17 cellular contexts compared by ENCODE assay signal in genomic region chr16:84552135-84552534, GRCh38. TPM values are rescaled to one million over a fixed set of nuclear protein-coding genes. Genes with fewer than 3 reads are reported as not detected.
DNase-seq lines count a peak whose midpoint lies in the region; TF ChIP-seq lines count a peak whose summit lies in the region.
"Had no signal": no experiment of that assay in that cellular context is flagged by ENCODE, and none has a peak within 500 bp of the region (broad histone marks: within the 10 kb centered on the region; RNA-seq: fewer than 3 reads in every experiment).

No MANE protein-coding gene starts in this region.

- no peaks in the 10 kb centered on the region for H3K9me3 ChIP-seq in CD8-positive, alpha-beta memory T cell (ENCODE audit: low read length)
- no peaks in the 10 kb centered on the region for H3K9me3 ChIP-seq in mesenchymal stem cell (ENCODE audit: control insufficient read depth, low read length)
- H3K9me3 ChIP-seq: stomach had no signal

- no peak overlapping the region for H2AK5ac ChIP-seq in mesenchymal stem cell (ENCODE audit: low read length, severe bottlenecking)

- no peaks in the 10 kb centered on the region for H3K79me1 ChIP-seq in mesenchymal stem cell (replicated peaks; ENCODE audit: low read length, poor library complexity, severe bottlenecking)

- H3K4ac ChIP-seq in mesenchymal stem cell (ENCODE audit: low read depth in 1 of 2, low read length in 2 of 2) = no peak overlapping the region

- H3K18ac ChIP-seq in mesenchymal stem cell (ENCODE audit: low read depth in 1 of 2, low read length in 2 of 2) = no peak overlapping the region

- no peak overlapping the region for H4K91ac ChIP-seq in mesenchymal stem cell (ENCODE audit: low read length)

- no peak overlapping the region for H3K14ac ChIP-seq in mesenchymal stem cell (ENCODE audit: low read length in 2 of 2)

- H3K27ac Mint-ChIP-seq in CD8-positive, alpha-beta memory T cell = peak overlapping the region; percentile 60 to 96 (median 94)
- peak overlapping the region; percentile 95 for H3K27ac Mint-ChIP-seq in activated T-helper 1 cell treated with anti-CD3 and anti-CD28 coated beads, Interleukin-12 subunit alpha, Interleukin-12 subunit beta, Interleukin-2, Interleukin-4 antibody, amounts not matched to agents 30 ng/mL and 10 ng/mL and 1 ng/mL, durations not matched to agents 14 hours and 24 hours and 36 hours
- H3K27ac Mint-ChIP-seq in Calu3 (ENCODE audit: unreplicated experiment) = no peak overlapping the region

- H2AFZ ChIP-seq in mesenchymal stem cell (ENCODE audit: low read depth, low read length) = no peak overlapping the region
- H2AFZ ChIP-seq: hepatocyte had no signal

- H3K9ac ChIP-seq in mesenchymal stem cell (ENCODE audit: low read length) = no peak overlapping the region

- H3K27me3 ChIP-seq in CD8-positive, alpha-beta memory T cell (ENCODE audit: insufficient read depth, low read length, poor library complexity, severe bottlenecking) = no peaks in the 10 kb centered on the region
- H3K27me3 ChIP-seq in mesenchymal stem cell (ENCODE audit: control insufficient read depth in 1 of 2, insufficient read depth in 1 of 2, low read length in 2 of 2) = peaks cover 2 to 4% of the 10 kb centered on the region in 2 experiments
- H3K27me3 ChIP-seq: hepatocyte had no signal

- no peaks in the 10 kb centered on the region for H3K36me3 ChIP-seq in CD8-positive, alpha-beta memory T cell (ENCODE audit: insufficient read depth, low read length)
- H3K36me3 ChIP-seq in mesenchymal stem cell (ENCODE audit: control insufficient read depth in 1 of 2, insufficient read depth in 2 of 2, low read depth in 1 of 2, low read length in 2 of 2) = no peaks in the 10 kb centered on the region
- H3K36me3 ChIP-seq: stomach had no signal

- no peaks in the 10 kb centered on the region for H3K9me3 Mint-ChIP-seq in CD8-positive, alpha-beta memory T cell
- no peaks in the 10 kb centered on the region for H3K9me3 Mint-ChIP-seq in activated T-helper 1 cell treated with anti-CD3 and anti-CD28 coated beads, Interleukin-12 subunit alpha, Interleukin-12 subunit beta, Interleukin-2, Interleukin-4 antibody, amounts not matched to agents 30 ng/mL and 10 ng/mL and 1 ng/mL, durations not matched to agents 14 hours and 24 hours and 36 hours
- H3K9me3 Mint-ChIP-seq in Calu3 (ENCODE audit: low read depth, unreplicated experiment) = no peaks in the 10 kb centered on the region

- peaks cover 57 to 80% (median 65%) of the 10 kb centered on the region in 3 donors for H3K4me1 Mint-ChIP-seq in CD8-positive, alpha-beta memory T cell
- H3K4me1 Mint-ChIP-seq in activated T-helper 1 cell treated with anti-CD3 and anti-CD28 coated beads, Interleukin-12 subunit alpha, Interleukin-12 subunit beta, Interleukin-2, Interleukin-4 antibody, amounts not matched to agents 30 ng/mL and 10 ng/mL and 1 ng/mL, durations not matched to agents 14 hours and 24 hours and 36 hours (ENCODE audit: low read depth) = peaks cover 65% of the 10 kb centered on the region
- H3K4me1 Mint-ChIP-seq in Calu3 (ENCODE audit: low read depth, unreplicated experiment) = peaks cover 13% of the 10 kb centered on the region

- POLR2A ChIA-PET in CD8-positive, alpha-beta memory T cell (lab: Charles Lee) = interaction anchor here (0.7 to 3.3 kb wide), 10 partner anchors 35 to 65 kb away, joined by 3 to 30 read pairs (median 6); no protein-coding TSS in a partner anchor

- no TSS peak for BruUV-seq in Calu3 (replicated peaks; lab: Mats Ljungman, UMichigan)

- H2BK120ac ChIP-seq in mesenchymal stem cell (ENCODE audit: low read depth, low read length) = no peak overlapping the region

- H3K4me1 ChIP-seq in CD8-positive, alpha-beta memory T cell (ENCODE audit: insufficient read depth, low read length) = peaks cover 74% of the 10 kb centered on the region
- peaks cover 20% of the 10 kb centered on the region for H3K4me1 ChIP-seq in mesenchymal stem cell (ENCODE audit: control insufficient read depth, insufficient read depth, low read depth, low read length)

- WGBS in mesenchymal stem cell = 91% methylated on average over 4 of the region's 4 CpGs

- H2BK12ac ChIP-seq in mesenchymal stem cell (ENCODE audit: low read length in 2 of 2) = no peak overlapping the region

- DNase-seq in NOMO-1 treated with DMSO at 0.1 percent for 48 hours (lab: John Stamatoyannopoulos, UW; ENCODE audit: unreplicated experiment) (peak; percentile 43), NOMO-1 treated with dmso at 0.1 percent for 144 hours (lab: John Stamatoyannopoulos, UW; ENCODE audit: unreplicated experiment) (no peak), mesenchymal stem cell (no peak), COLO668 (lab: John Stamatoyannopoulos, UW; ENCODE audit: unreplicated experiment) (no peak), 8988T (no peak), Calu3 (no peak)
- DNase-seq in CD8-positive, alpha-beta memory T cell = no peak
- no peak for DNase-seq in activated T-helper 1 cell treated with anti-CD3 and anti-CD28 coated beads, Interleukin-12 subunit alpha, Interleukin-12 subunit beta, Interleukin-2, Interleukin-4 antibody, amounts not matched to agents 30 ng/mL and 10 ng/mL and 1 ng/mL, durations not matched to agents 14 hours and 24 hours and 36 hours (ENCODE audit: low spot score)
- DNase-seq: amygdala; cerebellar nuclear complex; NCI-H1048; NCI-H2081 treated with DMSO at 0.1 percent for 48 hours; NCI-H526; stimulated activated CD4-positive, alpha-beta T cell treated with anti-CD3 and anti-CD28 coated beads, Interleukin-15, amount 100 ng/mL, for 24 hours; stomach had no signal

- H3K27me3 Mint-ChIP-seq in CD8-positive, alpha-beta memory T cell = no peaks in the 10 kb centered on the region
- H3K27me3 Mint-ChIP-seq in activated T-helper 1 cell treated with anti-CD3 and anti-CD28 coated beads, Interleukin-12 subunit alpha, Interleukin-12 subunit beta, Interleukin-2, Interleukin-4 antibody, amounts not matched to agents 30 ng/mL and 10 ng/mL and 1 ng/mL, durations not matched to agents 14 hours and 24 hours and 36 hours (ENCODE audit: insufficient read depth) = no peaks in the 10 kb centered on the region
- no peaks in the 10 kb centered on the region for H3K27me3 Mint-ChIP-seq in Calu3 (ENCODE audit: unreplicated experiment)

- H3K36me3 Mint-ChIP-seq in CD8-positive, alpha-beta memory T cell = peaks cover 0 to 7% (median 0%) of the 10 kb centered on the region in 3 donors
- H3K36me3 Mint-ChIP-seq in activated T-helper 1 cell treated with anti-CD3 and anti-CD28 coated beads, Interleukin-12 subunit alpha, Interleukin-12 subunit beta, Interleukin-2, Interleukin-4 antibody, amounts not matched to agents 30 ng/mL and 10 ng/mL and 1 ng/mL, durations not matched to agents 14 hours and 24 hours and 36 hours (ENCODE audit: low read depth) = peaks cover 11% of the 10 kb centered on the region
- no peaks in the 10 kb centered on the region for H3K36me3 Mint-ChIP-seq in Calu3 (ENCODE audit: insufficient read depth, unreplicated experiment)

- peak overlapping the region; percentile 79 to 96 (median 88) for H3K4me3 Mint-ChIP-seq in CD8-positive, alpha-beta memory T cell
- H3K4me3 Mint-ChIP-seq in activated T-helper 1 cell treated with anti-CD3 and anti-CD28 coated beads, Interleukin-12 subunit alpha, Interleukin-12 subunit beta, Interleukin-2, Interleukin-4 antibody, amounts not matched to agents 30 ng/mL and 10 ng/mL and 1 ng/mL, durations not matched to agents 14 hours and 24 hours and 36 hours = peak overlapping the region; percentile 92
- no peak overlapping the region for H3K4me3 Mint-ChIP-seq in Calu3 (ENCODE audit: low read depth, unreplicated experiment)

- H4K8ac ChIP-seq in mesenchymal stem cell (ENCODE audit: low read length) = peak overlapping the region; percentile 83

- H2BK5ac ChIP-seq in mesenchymal stem cell (ENCODE audit: low read depth, low read length, poor library complexity, severe bottlenecking) = no peak overlapping the region

- H3K23ac ChIP-seq in mesenchymal stem cell (ENCODE audit: low read length in 2 of 2) = no peak overlapping the region

- intact Hi-C loops in activated T-helper 1 cell treated with anti-CD3 and anti-CD28 coated beads, Interleukin-12 subunit alpha, Interleukin-12 subunit beta, Interleukin-2, Interleukin-4 antibody, amounts not matched to agents 30 ng/mL and 10 ng/mL and 1 ng/mL, durations not matched to agents 14 hours and 24 hours and 36 hours (cut with micrococcal nuclease) = loop anchor here (2.0 to 5.0 kb wide), 2 partner anchors 37 to 475 kb away; partner anchors contain the start of gene KIAA0513
- intact Hi-C loops in Calu3 (cut with micrococcal nuclease; ENCODE audit: unreplicated experiment) = no loop called here

- peak overlapping the region; percentile 68 for H3K4me3 ChIP-seq in CD8-positive, alpha-beta memory T cell (ENCODE audit: low read length)
- H3K4me3 ChIP-seq in mesenchymal stem cell (ENCODE audit: insufficient read depth in 1 of 2, low read depth in 1 of 2, low read length in 2 of 2) = no peak overlapping the region
- H3K4me3 ChIP-seq: hepatocyte, stomach had no signal

- no peak overlapping the region for H3K4me2 ChIP-seq in mesenchymal stem cell (ENCODE audit: low read length, poor library complexity, severe bottlenecking)
- H3K4me2 ChIP-seq: hepatocyte had no signal

- CTCF ChIA-PET in CD8-positive, alpha-beta memory T cell (lab: Charles Lee) = interaction anchor here (0.9 to 3.2 kb wide), 12 partner anchors 10 to 71 kb away, joined by 3 to 17 read pairs (median 5); no protein-coding TSS in a partner anchor
- CTCF ChIA-PET in Calu3 (lab: Charles Lee) = interaction anchor here (0.7 kb wide), 2 partner anchors 10 to 173 kb away, joined by 3 to 4 read pairs; no protein-coding TSS in a partner anchor

- no peak overlapping the region for H2BK15ac ChIP-seq in mesenchymal stem cell (ENCODE audit: low read depth, poor library complexity, severe bottlenecking)

- TF ChIP-seq CTCF in Calu3 (IDR thresholded peaks at IDR 0.05; ENCODE audit: unreplicated experiment) = no peak

- H3K27ac ChIP-seq in CD8-positive, alpha-beta memory T cell (ENCODE audit: low read depth, low read length) = no peak overlapping the region
- H3K27ac ChIP-seq in mesenchymal stem cell (ENCODE audit: low read length, poor library complexity, severe bottlenecking) = no peak overlapping the region
- H3K27ac ChIP-seq: hepatocyte, VCaP had no signal

RNA-seq across cellular contexts. Expression of gene MEAK7, which starts 47.7 kb away (rescaled TPM):
- total RNA-seq in CD8-positive, alpha-beta memory T cell = 1 to 10 TPM; 6.7 to 7.7 TPM
- 7.8 TPM for polyA plus RNA-seq in CD8-positive, alpha-beta memory T cell
- 10.6 and 10.9 TPM in 2 replicates for total RNA-seq in activated T-helper 1 cell treated with anti-CD3 and anti-CD28 coated beads, Interleukin-12 subunit alpha, Interleukin-12 subunit beta, Interleukin-2, Interleukin-4 antibody, amounts not matched to agents 30 ng/mL and 10 ng/mL and 1 ng/mL, durations not matched to agents 14 hours and 24 hours and 36 hours
- polyA plus RNA-seq in mesenchymal stem cell (2013, experiment 1 of 2) = 13.8 TPM
- 14.8 TPM for polyA plus RNA-seq in mesenchymal stem cell (2013, experiment 2 of 2)
- total RNA-seq in Calu3 (2022) = 27.6 and 29.5 TPM in 2 replicates
